In genomic region chr13:21336609-21337008, GRCh38 we compare ENCODE assay signal across 16 cellular contexts.
"Had no signal": no experiment of that assay in that cellular context is flagged by ENCODE, and none has a peak within 500 bp of the region (broad histone marks: within the 10 kb centered on the region; RNA-seq: fewer than 3 reads in every experiment).

No MANE protein-coding gene starts in this region.

- H3K9me3 ChIP-seq: ovary had no signal

- H3K9me3 Mint-ChIP-seq: activated CD4-positive, alpha-beta T cell treated with anti-CD3 and anti-CD28 coated beads, Interleukin-2, amount 10 ng/mL, durations not matched to agents 7 days and 5 days; activated T-cell treated with anti-CD3 and anti-CD28 coated beads, Interleukin-2, amount 50 U/mL, for 72 hours; memory B cell; natural killer cell treated with Interleukin-12 subunit alpha and Interleukin-12 subunit beta and Interleukin-15 and Interleukin-18, amount 100 ng/mL, for 72 hours; stimulated activated effector memory CD8-positive, alpha-beta T cell treated with anti-CD3 and anti-CD28 coated beads, Interleukin-12 subunit alpha, Interleukin-12 subunit beta, amount 100 ng/mL, for 72 hours; T-helper 2 cell treated with Interferon-gamma antibody and Interleukin-4, amounts not matched to agents 5 μg/mL and 100 μg/mL, for 36 hours had no signal

- DNase-seq: activated CD4-positive, alpha-beta T cell treated with anti-CD3 and anti-CD28 coated beads, Interleukin-2, amount 10 ng/mL, durations not matched to agents 7 days and 5 days; activated CD4-positive, CD25-positive, alpha-beta regulatory T cell; activated CD8-positive, alpha-beta memory T cell treated with anti-CD3 and anti-CD28 coated beads, Interleukin-2, amount 50 U/mL, for 48 hours; activated gamma-delta T cell; activated T-cell treated with anti-CD3 and anti-CD28 coated beads, Interleukin-2, amount 50 U/mL, for 72 hours; amniotic stem cell; caudate nucleus; left ventricle myocardium inferior; ovary; stimulated activated CD4-positive, alpha-beta T cell treated with anti-CD3 and anti-CD28 coated beads, Interleukin-12 subunit alpha, Interleukin-12 subunit beta, amount 100 ng/mL, for 4 hours; stimulated activated CD4-positive, alpha-beta T cell treated with anti-CD3 and anti-CD28 coated beads, Interleukin-2, amount 100 ng/mL, for 24 hours had no signal

- H3K27ac Mint-ChIP-seq: activated CD4-positive, alpha-beta T cell treated with anti-CD3 and anti-CD28 coated beads, Interleukin-2, amount 10 ng/mL, durations not matched to agents 7 days and 5 days; activated naive CD8-positive, alpha-beta T cell; activated T-cell treated with anti-CD3 and anti-CD28 coated beads, Interleukin-2, amount 50 U/mL, for 72 hours; memory B cell; natural killer cell treated with Interleukin-12 subunit alpha and Interleukin-12 subunit beta and Interleukin-15 and Interleukin-18, amount 100 ng/mL, for 72 hours; T-helper 2 cell treated with Interferon-gamma antibody and Interleukin-4, amounts not matched to agents 5 μg/mL and 100 μg/mL, for 36 hours had no signal

- H3K27me3 ChIP-seq: ovary had no signal

- H3K27ac ChIP-seq: left ventricle myocardium inferior, ovary had no signal

- H3K4me1 ChIP-seq: left ventricle myocardium inferior had no signal

- H3K36me3 Mint-ChIP-seq: activated naive CD8-positive, alpha-beta T cell; natural killer cell treated with Interleukin-12 subunit alpha and Interleukin-12 subunit beta and Interleukin-15 and Interleukin-18, amount 100 ng/mL, for 72 hours; stimulated activated effector memory CD8-positive, alpha-beta T cell treated with anti-CD3 and anti-CD28 coated beads, Interleukin-12 subunit alpha, Interleukin-12 subunit beta, amount 100 ng/mL, for 72 hours had no signal

- H3K27me3 Mint-ChIP-seq: activated CD4-positive, alpha-beta T cell treated with anti-CD3 and anti-CD28 coated beads, Interleukin-2, amount 10 ng/mL, durations not matched to agents 7 days and 5 days; activated naive CD8-positive, alpha-beta T cell; natural killer cell treated with Interleukin-12 subunit alpha and Interleukin-12 subunit beta and Interleukin-15 and Interleukin-18, amount 100 ng/mL, for 72 hours had no signal

- H3K4me3 Mint-ChIP-seq: activated CD4-positive, alpha-beta T cell treated with anti-CD3 and anti-CD28 coated beads, Interleukin-2, amount 10 ng/mL, durations not matched to agents 7 days and 5 days; activated naive CD8-positive, alpha-beta T cell; activated T-cell treated with anti-CD3 and anti-CD28 coated beads, Interleukin-2, amount 50 U/mL, for 72 hours; memory B cell; natural killer cell treated with Interleukin-12 subunit alpha and Interleukin-12 subunit beta and Interleukin-15 and Interleukin-18, amount 100 ng/mL, for 72 hours; stimulated activated effector memory CD8-positive, alpha-beta T cell treated with anti-CD3 and anti-CD28 coated beads, Interleukin-12 subunit alpha, Interleukin-12 subunit beta, amount 100 ng/mL, for 72 hours; T-helper 2 cell treated with Interferon-gamma antibody and Interleukin-4, amounts not matched to agents 5 μg/mL and 100 μg/mL, for 36 hours had no signal

- H3K4me3 ChIP-seq: left ventricle myocardium inferior, ovary had no signal

- H3K36me3 ChIP-seq: left ventricle myocardium inferior, ovary had no signal
